In genomic region chr12:49880756-49881390, GRCh38 we compare ENCODE assay signal across 16 cellular contexts. TPM values are rescaled to one million over a fixed set of nuclear protein-coding genes. Genes with fewer than 3 reads are reported as not detected.
"Had no signal": no experiment of that assay in that cellular context is flagged by ENCODE, and none has a peak within 500 bp of the region (broad histone marks: within the 10 kb centered on the region; RNA-seq: fewer than 3 reads in every experiment).

No MANE protein-coding gene starts in this region.

- H3K9me3 ChIP-seq: colonic mucosa, esophagus squamous epithelium, ovary, upper lobe of left lung had no signal

- DNase-seq: activated CD4-positive, CD25-positive, alpha-beta regulatory T cell treated with anti-CD3 and anti-CD28 coated beads, Interleukin-2, amount 50 U/mL, for 72 hours; activated naive CD4-positive, alpha-beta T cell treated with Interleukin-2 at 50 U/mL for 16 hours; colonic mucosa; effector CD4-positive, alpha-beta T cell; esophagus squamous epithelium; foreskin fibroblast; midbrain; stimulated activated CD4-positive, alpha-beta T cell treated with anti-CD3 and anti-CD28 coated beads, Interleukin-15, amount 100 ng/mL, for 24 hours; stimulated activated CD4-positive, alpha-beta T cell treated with anti-CD3 and anti-CD28 coated beads, Interleukin-4, amount 100 ng/mL, for 1 hour; stimulated activated naive CD4-positive, alpha-beta T cell; T-helper 9 cell; upper lobe of left lung had no signal

- H3K4me1 ChIP-seq: colonic mucosa, upper lobe of left lung had no signal

- H3K4me3 ChIP-seq: cardiac muscle cell, colonic mucosa, esophagus squamous epithelium, lung, ovary, upper lobe of left lung had no signal

- H3K36me3 ChIP-seq: cardiac muscle cell, colonic mucosa, esophagus squamous epithelium, ovary, upper lobe of left lung had no signal

- H3K27ac ChIP-seq: cardiac muscle cell, colonic mucosa, esophagus squamous epithelium, ovary, upper lobe of left lung had no signal

- H3K27me3 ChIP-seq: cardiac muscle cell, colonic mucosa, ovary, upper lobe of left lung had no signal

RNA-seq across cellular contexts. Expression of gene FAIM2, which starts 22.8 kb away (rescaled TPM):
- total RNA-seq: endothelial cell of umbilical vein had no signal
